In the genomic region with DNA sequence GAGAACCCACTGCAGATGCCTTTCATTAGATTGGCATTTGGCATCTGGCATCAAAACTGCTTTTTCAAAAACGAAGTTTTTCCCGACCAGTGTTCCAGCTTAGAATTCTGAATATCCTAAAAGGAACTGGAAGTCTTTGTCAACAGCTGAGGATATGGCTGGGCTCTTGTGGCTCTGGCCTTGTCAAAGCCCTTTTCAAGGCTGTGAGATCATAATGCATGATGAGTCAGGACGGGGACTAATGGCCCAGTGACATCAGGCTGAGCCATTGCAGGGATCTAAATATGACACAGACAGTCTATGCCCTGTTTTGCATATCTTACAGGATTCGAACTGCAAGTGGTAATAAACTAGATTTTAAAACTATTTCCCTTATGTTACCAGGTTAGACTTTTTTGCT, we compare ENCODE assay signal across 10 cellular contexts.
DNase-seq lines count a peak whose midpoint lies in the region; ATAC-seq, FAIRE-seq and TF ChIP-seq lines count a peak whose summit lies in the region.
"Had no signal": no experiment of that assay in that cellular context is flagged by ENCODE, and none has a peak within 500 bp of the region (broad histone marks: within the 10 kb centered on the region; RNA-seq: fewer than 3 reads in every experiment).

No MANE protein-coding gene starts in this region.

- H3K36me3 ChIP-seq in neuronal stem cell (replicated peaks in 1 of 2; ENCODE audit: control insufficient read depth in 2 of 2, insufficient read depth in 2 of 2, low read length in 2 of 2) = no peaks in the 10 kb centered on the region
- H3K36me3 ChIP-seq: neutrophil had no signal

- H3K14ac ChIP-seq in neuronal stem cell (ENCODE audit: low read length) = no peak overlapping the region

- H4K8ac ChIP-seq in neuronal stem cell (ENCODE audit: low read depth, low read length) = no peak overlapping the region

- no peak overlapping the region for H2BK15ac ChIP-seq in neuronal stem cell (ENCODE audit: low read length)

- H2AK5ac ChIP-seq in neuronal stem cell (ENCODE audit: low read depth, low read length) = no peak overlapping the region

- peak; percentile 66 for DNase-seq in AG20443 (ENCODE audit: low spot score)
- no peak for DNase-seq in GM12891 (ENCODE audit: insufficient read length, low spot score)
- DNase-seq in left kidney (ENCODE audit: low read depth, low spot score) = peak; percentile 29
- no peak for DNase-seq in COR-L47 (lab: John Stamatoyannopoulos, UW)
- DNase-seq in neuronal stem cell (ENCODE audit: low spot score) = no peak
- DNase-seq: SHP77 treated with DMSO at 0.1 percent for 48 hours had no signal

- no peak overlapping the region for H3K23ac ChIP-seq in neuronal stem cell (ENCODE audit: low read depth, low read length, poor library complexity)

- H3K27ac Mint-ChIP-seq in stimulated activated memory B cell treated with anti-CD40 and anti-IgM and Interleukin-4, amounts not matched to agents 10 μg/mL and 1 μg/mL and 100 μg/mL, for 72 hours = no peak overlapping the region

- peak; percentile 5 for FAIRE-seq in GM12891 (lab: Jason Lieb, UNC)

- H3K9ac ChIP-seq in neuronal stem cell (ENCODE audit: low read depth, low read length, poor library complexity) = no peak overlapping the region

- H4K91ac ChIP-seq in neuronal stem cell (ENCODE audit: low read depth, low read length, poor library complexity) = no peak overlapping the region

- H2BK120ac ChIP-seq in neuronal stem cell (ENCODE audit: low read depth, low read length) = no peak overlapping the region

- H3K36me3 Mint-ChIP-seq in stimulated activated memory B cell treated with anti-CD40 and anti-IgM and Interleukin-4, amounts not matched to agents 10 μg/mL and 1 μg/mL and 100 μg/mL, for 72 hours = no peaks in the 10 kb centered on the region

- TF ChIP-seq POLR2A in GM12891 (IDR thresholded peaks at IDR 0.05; ENCODE audit: low read depth, low read length) = no peak

- no peaks in the 10 kb centered on the region for H3K9me3 Mint-ChIP-seq in stimulated activated memory B cell treated with anti-CD40 and anti-IgM and Interleukin-4, amounts not matched to agents 10 μg/mL and 1 μg/mL and 100 μg/mL, for 72 hours

- no CpG with 5 or more reads among the region's 4 CpGs for WGBS in neuronal stem cell (ENCODE audit: extremely low coverage in 2 of 2, insufficient read length in 2 of 2, insufficient replicate concordance in 1 of 2), 2 donors

- no peak overlapping the region for H3K4ac ChIP-seq in neuronal stem cell (ENCODE audit: low read length)

- ATAC-seq in HG02642 (IDR thresholded peaks at IDR 0.05; ENCODE audit: poor library complexity, unreplicated experiment) = no peak
- ATAC-seq in stimulated activated memory B cell treated with anti-CD40 and anti-IgM and Interleukin-4, amounts not matched to agents 10 μg/mL and 1 μg/mL and 100 μg/mL, for 72 hours = no peak

- H3K4me1 Mint-ChIP-seq in stimulated activated memory B cell treated with anti-CD40 and anti-IgM and Interleukin-4, amounts not matched to agents 10 μg/mL and 1 μg/mL and 100 μg/mL, for 72 hours = peaks cover 5% of the 10 kb centered on the region

- no peak overlapping the region for H3K18ac ChIP-seq in neuronal stem cell (ENCODE audit: low read length)

- no peak overlapping the region for H3K4me3 ChIP-seq in neuronal stem cell (ENCODE audit: low read length in 2 of 2)

- no peak overlapping the region for H3K4me2 ChIP-seq in neuronal stem cell (ENCODE audit: insufficient read depth, low read length, poor library complexity, severe bottlenecking)

- H2BK12ac ChIP-seq in neuronal stem cell (ENCODE audit: low read length) = no peak overlapping the region

- no peaks in the 10 kb centered on the region for H3K79me1 ChIP-seq in neuronal stem cell (ENCODE audit: low read depth, low read length)

- no peaks in the 10 kb centered on the region for H3K27me3 Mint-ChIP-seq in stimulated activated memory B cell treated with anti-CD40 and anti-IgM and Interleukin-4, amounts not matched to agents 10 μg/mL and 1 μg/mL and 100 μg/mL, for 72 hours

- peak overlapping the region; percentile 79 for H3K27ac ChIP-seq in angular gyrus (ENCODE audit: low read depth, low read length)
- H3K27ac ChIP-seq in neuronal stem cell (replicated peaks; ENCODE audit: low read length) = no peak overlapping the region
- H3K27ac ChIP-seq: neutrophil had no signal

- H3K9me3 ChIP-seq in neuronal stem cell (replicated peaks in 1 of 2; ENCODE audit: control insufficient read depth in 2 of 2, insufficient read depth in 1 of 2, low read depth in 1 of 2, low read length in 2 of 2) = no peaks in the 10 kb centered on the region
- H3K9me3 ChIP-seq: neutrophil had no signal

- no peak overlapping the region for H3K4me3 Mint-ChIP-seq in stimulated activated memory B cell treated with anti-CD40 and anti-IgM and Interleukin-4, amounts not matched to agents 10 μg/mL and 1 μg/mL and 100 μg/mL, for 72 hours

- peaks cover 0 to 3% of the 10 kb centered on the region in 2 donors for H3K4me1 ChIP-seq in neuronal stem cell (ENCODE audit: control insufficient read depth in 2 of 2, insufficient read depth in 1 of 2, low read depth in 1 of 2, low read length in 2 of 2)

- no peaks in the 10 kb centered on the region for H3K27me3 ChIP-seq in neuronal stem cell (ENCODE audit: control insufficient read depth in 3 of 3, insufficient read depth in 3 of 3, low read depth in 1 of 3, low read length in 3 of 3)
- H3K27me3 ChIP-seq: neutrophil had no signal

- no peak overlapping the region for H2AFZ ChIP-seq in neuronal stem cell (ENCODE audit: low read length)

- no peak overlapping the region for H2BK5ac ChIP-seq in neuronal stem cell (ENCODE audit: low read length)

TF ChIP-seq in GM12891, 5 proteins besides CTCF, POLR2A, EP300 and RAD21:
- TF ChIP-seq POU2F2 (IDR thresholded peaks at IDR 0.05; ENCODE audit: low read depth, low read length) (no peak), SPI1 (IDR thresholded peaks at IDR 0.05; ENCODE audit: low read depth, low read length) (no peak), POLR2AphosphoS5 (IDR thresholded peaks at IDR 0.05; ENCODE audit: low read depth, low read length) (no peak), TAF1 (IDR thresholded peaks at IDR 0.05; ENCODE audit: low read depth, low read length) (no peak), PAX5 (IDR thresholded peaks at IDR 0.05; ENCODE audit: insufficient read depth, low read length, severe bottlenecking) (no peak)

Comparison
In these comparisons a context has a peak if more than half of its experiments do, and no peak if none do; other contexts are left out.
1. DNase-seq: peak in AG20443 (single experiment) and left kidney (single experiment); none in GM12891 (single experiment), COR-L47 (single experiment) and neuronal stem cell (single experiment).